24 cellular contexts compared by ENCODE assay signal in the genomic region with DNA sequence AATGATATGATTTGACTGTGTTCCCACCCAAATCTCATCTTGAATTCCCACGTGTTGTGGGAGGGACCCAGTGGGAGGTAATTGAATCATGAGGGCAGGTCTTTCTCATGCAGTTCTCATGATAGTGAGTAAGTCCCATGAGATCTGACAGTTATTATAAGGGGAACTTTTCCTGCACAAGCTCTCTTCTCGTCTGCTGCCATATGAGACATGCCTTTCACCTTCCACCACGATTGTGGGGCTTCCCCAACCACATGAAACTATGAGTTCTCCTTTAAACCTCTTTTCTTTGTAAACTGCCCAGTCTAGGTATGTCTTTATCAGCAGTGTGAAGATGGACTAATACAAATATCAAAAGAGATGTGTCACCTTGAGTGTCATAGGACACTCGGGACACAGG.
A peak's percentile ranks its signal among the peaks of the same experiment; 100 is the strongest.
DNase-seq lines count a peak whose midpoint lies in the region; ATAC-seq and TF ChIP-seq lines count a peak whose summit lies in the region.
"Had no signal": no experiment of that assay in that cellular context is flagged by ENCODE, and none has a peak within 500 bp of the region (broad histone marks: within the 10 kb centered on the region; RNA-seq: fewer than 3 reads in every experiment).

No MANE protein-coding gene starts in this region.

- peaks cover 12% of the 10 kb centered on the region for H3K9me3 Mint-ChIP-seq in mesothelial cell of epicardium

- DNase-seq in GM12865 (ENCODE audit: low read depth) (peak; percentile 39), mesothelial cell of epicardium (ENCODE audit: low spot score in 2 of 2, unreplicated experiment in 2 of 2) (no peak), NCI-H2171 (lab: John Stamatoyannopoulos, UW) (no peak), T-helper 2 cell (no peak)
- DNase-seq: activated B cell treated with CpG ODN at 0.5 μM for 24 hours; activated naive CD4-positive, alpha-beta T cell treated with anti-CD3 and anti-CD28 coated beads, Interleukin-2, amount 50 U/mL, for 16 hours; CD8-positive, alpha-beta T cell; foreskin keratinocyte; KG1; left colon; mucosa of descending colon; NCI-H2081 treated with DMSO at 0.1 percent for 48 hours; NCI-H526; retina; SIG-M5; stomach; T-helper 17 cell; uterus had no signal

- H3K4me1 Mint-ChIP-seq in mesothelial cell of epicardium = no peaks in the 10 kb centered on the region
- H3K4me1 Mint-ChIP-seq: activated B cell treated with CpG ODN at 0.5 μM for 24 hours, T-helper 17 cell had no signal

- H3K4me3 ChIP-seq in GM12865 (ENCODE audit: low read depth, low read length) = no peak overlapping the region
- H3K4me3 ChIP-seq: coronary artery, HAP-1, mucosa of descending colon, stomach, uterus had no signal

- no peak overlapping the region for H3K4me3 Mint-ChIP-seq in mesothelial cell of epicardium
- H3K4me3 Mint-ChIP-seq: activated B cell treated with CpG ODN at 0.5 μM for 24 hours; CD8-positive, alpha-beta T cell; T-helper 17 cell had no signal

- ATAC-seq in GM18861 (IDR thresholded peaks at IDR 0.05; ENCODE audit: unreplicated experiment) = peak; percentile 84
- peak; percentile 67 for ATAC-seq in HG02798 (IDR thresholded peaks at IDR 0.05; ENCODE audit: poor library complexity, unreplicated experiment)
- peak; percentile 95 for ATAC-seq in HG03565 (IDR thresholded peaks at IDR 0.05; ENCODE audit: unreplicated experiment)
- no peak for ATAC-seq in GM21526 (IDR thresholded peaks at IDR 0.05; ENCODE audit: low FRiP score, unreplicated experiment)
- ATAC-seq: CD8-positive, alpha-beta T cell; foreskin keratinocyte; left colon; mucosa of descending colon; T-helper 17 cell had no signal

- H3K36me3 Mint-ChIP-seq in mesothelial cell of epicardium = no peaks in the 10 kb centered on the region
- H3K36me3 Mint-ChIP-seq: CD8-positive, alpha-beta T cell had no signal

- TF ChIP-seq CTCF in GM12865 (IDR thresholded peaks at IDR 0.05; ENCODE audit: insufficient read depth, low read depth, low read length, missing control alignments) (no peak), mesothelial cell of epicardium (IDR thresholded peaks at IDR 0.05; ENCODE audit: unreplicated experiment) (no peak)

- H3K27me3 Mint-ChIP-seq in mesothelial cell of epicardium (ENCODE audit: low read depth) = peaks cover 46% of the 10 kb centered on the region
- H3K27me3 Mint-ChIP-seq: activated B cell treated with CpG ODN at 0.5 μM for 24 hours had no signal

- H3K27ac Mint-ChIP-seq in mesothelial cell of epicardium = no peak overlapping the region
- H3K27ac Mint-ChIP-seq: activated B cell treated with CpG ODN at 0.5 μM for 24 hours; CD8-positive, alpha-beta T cell; T-helper 17 cell had no signal
